1 cellular context compared by ENCODE assay signal in the genomic region with DNA sequence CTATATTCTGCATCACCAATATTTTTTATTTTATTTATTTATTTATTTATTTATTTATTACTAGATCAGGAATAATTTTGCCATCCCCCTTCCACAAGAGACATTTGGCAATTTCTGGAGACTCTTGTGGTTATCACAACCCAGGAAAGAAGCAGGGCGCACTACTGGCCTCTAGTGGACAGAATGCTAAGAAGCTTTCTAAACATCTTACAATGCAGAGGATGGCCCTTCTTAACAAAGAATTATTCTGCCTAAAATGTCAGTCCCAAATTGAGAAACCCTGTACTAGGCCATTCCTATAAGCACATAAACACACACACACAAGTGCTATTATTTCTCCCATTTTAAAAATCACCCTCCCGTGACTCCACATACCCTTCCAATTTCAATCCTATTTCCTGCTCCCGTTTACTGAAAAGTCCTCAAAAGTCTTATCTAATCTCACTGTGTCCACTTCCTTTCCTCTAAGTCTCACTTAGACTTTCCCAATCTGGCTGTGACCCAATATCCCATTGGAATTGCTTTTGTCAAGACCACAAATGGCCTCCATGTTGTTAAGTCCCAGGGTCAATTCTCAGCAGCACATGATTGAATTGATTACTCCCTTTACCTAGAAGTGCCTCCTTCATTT.
TF ChIP-seq lines count a peak whose summit lies in the region.

No MANE protein-coding gene starts in this region.

TF ChIP-seq in HEK293, 187 proteins besides CTCF, POLR2A, EP300 and RAD21 (continued from another document):
- 0 out of 2 replicates have a peak, but pooled peaks have one; percentile 63 for TF ChIP-seq ZNF660 (tag by site-specific recombination; IDR thresholded peaks at IDR 0.05)
- no peak for TF ChIP-seq ZNF629 (tag by site-specific recombination; IDR thresholded peaks at IDR 0.05)
- peak; percentile 69; the same call in 1 of the 2 replicates for TF ChIP-seq PRDM10 (tag by site-specific recombination; IDR thresholded peaks at IDR 0.05)
